Comparison of ENCODE assay signal across 25 cellular contexts in the genomic region with DNA sequence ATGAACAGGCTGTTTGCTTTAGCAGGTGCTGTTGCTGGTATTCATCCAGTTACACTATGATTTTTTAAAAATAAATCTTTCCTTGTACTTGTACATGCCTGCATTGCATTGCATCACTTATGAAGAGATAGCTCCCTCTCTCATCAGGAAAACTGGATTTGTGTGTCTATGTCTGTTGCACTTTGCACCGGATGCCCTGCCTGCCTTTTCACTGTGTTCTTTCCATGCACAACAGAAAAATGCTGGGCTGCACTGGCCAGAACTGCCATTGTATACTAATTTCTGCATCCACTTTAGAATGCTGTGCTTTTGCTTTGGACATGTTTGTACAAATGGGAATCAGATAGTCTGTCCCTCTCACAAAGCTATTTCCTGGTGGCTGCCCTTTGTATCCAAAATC.
"Had no signal": no experiment of that assay in that cellular context is flagged by ENCODE, and none has a peak within 500 bp of the region (broad histone marks: within the 10 kb centered on the region; RNA-seq: fewer than 3 reads in every experiment).

No MANE protein-coding gene starts in this region.

- ATAC-seq: esophagus mucosa; gastrocnemius medialis; naive thymus-derived CD4-positive, alpha-beta T cell; stimulated activated effector memory CD8-positive, alpha-beta T cell treated with anti-CD3 and anti-CD28 coated beads, Interleukin-12 subunit alpha, Interleukin-12 subunit beta, amount 100 ng/mL, for 72 hours had no signal

- H3K4me3 Mint-ChIP-seq: dendritic cell treated with granulocyte-macrophage colony-stimulating factor and Interleukin-4, amounts not matched to agents 40 ng/mL and 50 ng/mL, for 4 days; endodermal cell; mesothelial cell of epicardium; naive thymus-derived CD4-positive, alpha-beta T cell; nephron; stimulated activated effector memory CD8-positive, alpha-beta T cell treated with anti-CD3 and anti-CD28 coated beads, Interleukin-12 subunit alpha, Interleukin-12 subunit beta, amount 100 ng/mL, for 72 hours had no signal

- H3K27me3 ChIP-seq: gastrocnemius medialis, right atrium auricular region, spleen, stomach, thyroid gland, vagina had no signal

- H3K36me3 Mint-ChIP-seq: mesothelial cell of epicardium; naive thymus-derived CD4-positive, alpha-beta T cell; stimulated activated effector memory CD8-positive, alpha-beta T cell treated with anti-CD3 and anti-CD28 coated beads, Interleukin-12 subunit alpha, Interleukin-12 subunit beta, amount 100 ng/mL, for 72 hours had no signal

- H3K27me3 Mint-ChIP-seq: dendritic cell treated with granulocyte-macrophage colony-stimulating factor and Interleukin-4, amounts not matched to agents 40 ng/mL and 50 ng/mL, for 4 days; naive thymus-derived CD4-positive, alpha-beta T cell had no signal

- H3K4me1 Mint-ChIP-seq: stimulated activated effector memory CD8-positive, alpha-beta T cell treated with anti-CD3 and anti-CD28 coated beads, Interleukin-12 subunit alpha, Interleukin-12 subunit beta, amount 100 ng/mL, for 72 hours had no signal

- H3K4me3 ChIP-seq: gastrocnemius medialis, prostate gland, right atrium auricular region, skin epidermis, spleen, stomach, thyroid gland, vagina had no signal

- H3K4me1 ChIP-seq: gastrocnemius medialis, prostate gland, right atrium auricular region, spleen, stomach, thyroid gland, vagina had no signal

- H3K9me3 Mint-ChIP-seq: dendritic cell treated with granulocyte-macrophage colony-stimulating factor and Interleukin-4, amounts not matched to agents 40 ng/mL and 50 ng/mL, for 4 days; endodermal cell; mesothelial cell of epicardium; nephron; stimulated activated effector memory CD8-positive, alpha-beta T cell treated with anti-CD3 and anti-CD28 coated beads, Interleukin-12 subunit alpha, Interleukin-12 subunit beta, amount 100 ng/mL, for 72 hours had no signal

- H3K9me3 ChIP-seq: gastrocnemius medialis, prostate gland, right atrium auricular region, spleen, stomach, thyroid gland, vagina had no signal

- DNase-seq: effector CD8-positive, alpha-beta T cell; endodermal cell; foreskin fibroblast; gastrocnemius medialis; head of caudate nucleus; kidney; mesenchymal stem cell; naive thymus-derived CD4-positive, alpha-beta T cell; nucleus accumbens; spleen; stimulated activated CD4-positive, alpha-beta T cell treated with anti-CD3 and anti-CD28 coated beads, Interleukin-15, amount 100 ng/mL, for 24 hours; stimulated activated CD4-positive, alpha-beta T cell treated with anti-CD3 and anti-CD28 coated beads, Interleukin-2, amount 100 ng/mL, for 48 hours; stimulated activated naive CD4-positive, alpha-beta T cell treated with Interleukin-2 at 50 U/mL for 16 hours; stomach; thyroid gland had no signal

- H3K36me3 ChIP-seq: gastrocnemius medialis, prostate gland, right atrium auricular region, spleen, stomach, thyroid gland, vagina had no signal

- H3K27ac Mint-ChIP-seq: dendritic cell treated with granulocyte-macrophage colony-stimulating factor and Interleukin-4, amounts not matched to agents 40 ng/mL and 50 ng/mL, for 4 days; endodermal cell; mesothelial cell of epicardium; stimulated activated effector memory CD8-positive, alpha-beta T cell treated with anti-CD3 and anti-CD28 coated beads, Interleukin-12 subunit alpha, Interleukin-12 subunit beta, amount 100 ng/mL, for 72 hours had no signal

- H3K27ac ChIP-seq: epithelial cell of prostate, gastrocnemius medialis, prostate gland, right atrium auricular region, skin epidermis, spleen, stomach, thyroid gland, vagina had no signal
